26 cellular contexts compared by ENCODE assay signal in genomic region chr14:34171431-34171830, GRCh38.
DNase-seq lines count a peak whose midpoint lies in the region; ATAC-seq, FAIRE-seq and TF ChIP-seq lines count a peak whose summit lies in the region.
"Had no signal": no experiment of that assay in that cellular context is flagged by ENCODE, and none has a peak within 500 bp of the region (broad histone marks: within the 10 kb centered on the region; RNA-seq: fewer than 3 reads in every experiment).

No MANE protein-coding gene starts in this region.

- H3K4me1 ChIP-seq in GM23338 (ENCODE audit: insufficient read depth): no peaks in the 10 kb centered on the region
- H3K4me1 ChIP-seq: A549, BE2C had no signal

- H3K36me3 Mint-ChIP-seq in GM23338 (ENCODE audit: low read depth): no peaks in the 10 kb centered on the region
- no peaks in the 10 kb centered on the region for H3K36me3 Mint-ChIP-seq in nephron progenitor cell (ENCODE audit: low read depth)
- no peaks in the 10 kb centered on the region for H3K36me3 Mint-ChIP-seq in activated T-cell treated with anti-CD3 and anti-CD28 coated beads, Interleukin-2, amount 50 U/mL, for 4 hours (ENCODE audit: insufficient read depth)
- H3K36me3 Mint-ChIP-seq: CD14-positive monocyte; CD8-positive, alpha-beta memory T cell had no signal

- peak overlapping the region; percentile 89; the same call in 1 of the 2 replicates for H2AFZ ChIP-seq in GM23338

- H3K27me3 ChIP-seq in GM23338 (ENCODE audit: insufficient read depth): no peaks in the 10 kb centered on the region
- H3K27me3 ChIP-seq in bronchial epithelial cell (ENCODE audit: control insufficient read depth, insufficient read depth, low read length): no peaks in the 10 kb centered on the region

- peak; percentile 81 for FAIRE-seq in bronchial epithelial cell (lab: Jason Lieb, UNC)
- FAIRE-seq: A549, D721Med, GM12878 had no signal

- no peak overlapping the region for H3K27ac ChIP-seq in GM23338 (ENCODE audit: low read depth)
- H3K27ac ChIP-seq: A549; BLaER1 treated with 17β-estradiol and CSF1 and Interleukin-3, amounts not matched to agents 10 nM and 100 nM had no signal

- no peaks in the 10 kb centered on the region for H3K27me3 Mint-ChIP-seq in GM23338 (ENCODE audit: insufficient read depth, low read depth, poor library complexity)
- H3K27me3 Mint-ChIP-seq in nephron progenitor cell (ENCODE audit: low read depth, poor library complexity): peaks cover 6% of the 10 kb centered on the region
- H3K27me3 Mint-ChIP-seq in activated T-cell treated with anti-CD3 and anti-CD28 coated beads, Interleukin-2, amount 50 U/mL, for 4 hours (ENCODE audit: low read depth): no peaks in the 10 kb centered on the region
- H3K27me3 Mint-ChIP-seq: CD4-positive, alpha-beta T cell had no signal

- no peaks in the 10 kb centered on the region for H4K20me1 ChIP-seq in GM23338 (replicated peaks; ENCODE audit: insufficient read depth)

- TF ChIP-seq CTCF in GM23338 (conservative IDR thresholded peaks at IDR 0.05; ENCODE audit: low read depth in 2 of 2) (no peak), bronchial epithelial cell (IDR thresholded peaks at IDR 0.05; ENCODE audit: insufficient read depth, low read length, severe bottlenecking) (no peak), nephron progenitor cell (IDR thresholded peaks at IDR 0.05) (no peak)

- ATAC-seq in GM23338: no peak
- no peak for ATAC-seq in activated T-cell treated with anti-CD3 and anti-CD28 coated beads, Interleukin-2, amount 50 U/mL, for 4 hours
- no peak for ATAC-seq in HG03108 (IDR thresholded peaks at IDR 0.05; ENCODE audit: unreplicated experiment)
- ATAC-seq in HG03442 (IDR thresholded peaks at IDR 0.05; ENCODE audit: unreplicated experiment): no peak
- ATAC-seq: A549, GM12878 had no signal

- H3K4me1 Mint-ChIP-seq in GM23338 (no peaks in the 10 kb centered on the region), nephron progenitor cell (peaks cover 72% of the 10 kb centered on the region)
- no peaks in the 10 kb centered on the region for H3K4me1 Mint-ChIP-seq in activated T-cell treated with anti-CD3 and anti-CD28 coated beads, Interleukin-2, amount 50 U/mL, for 4 hours (ENCODE audit: low read depth)
- H3K4me1 Mint-ChIP-seq: CD8-positive, alpha-beta memory T cell had no signal

- H3F3A ChIP-seq in GM23338 (replicated peaks; ENCODE audit: low read depth): no peaks in the 10 kb centered on the region

- H3K4me3 ChIP-seq in GM23338 (no peak overlapping the region), bronchial epithelial cell (ENCODE audit: low read depth, low read length) (no peak overlapping the region)
- H3K4me3 ChIP-seq: A549; BLaER1 treated with 17β-estradiol and CSF1 and Interleukin-3, amounts not matched to agents 10 nM and 100 nM; GM12878 had no signal

- H3K4me2 ChIP-seq in GM23338: no peak overlapping the region
- H3K4me2 ChIP-seq: A549; BLaER1 treated with 17β-estradiol and CSF1 and Interleukin-3, amounts not matched to agents 10 nM and 100 nM had no signal

- H3K4me3 Mint-ChIP-seq in GM23338 (no peak overlapping the region), nephron progenitor cell (peak overlapping the region; percentile 50)
- no peak overlapping the region for H3K4me3 Mint-ChIP-seq in activated T-cell treated with anti-CD3 and anti-CD28 coated beads, Interleukin-2, amount 50 U/mL, for 4 hours
- H3K4me3 Mint-ChIP-seq: CD14-positive monocyte; CD4-positive, alpha-beta T cell; CD8-positive, alpha-beta memory T cell had no signal

- H3K79me2 ChIP-seq in GM23338 (replicated peaks; ENCODE audit: insufficient read depth): no peaks in the 10 kb centered on the region

- H3K9me3 Mint-ChIP-seq in GM23338: no peaks in the 10 kb centered on the region
- no peaks in the 10 kb centered on the region for H3K9me3 Mint-ChIP-seq in nephron progenitor cell
- no peaks in the 10 kb centered on the region for H3K9me3 Mint-ChIP-seq in activated T-cell treated with anti-CD3 and anti-CD28 coated beads, Interleukin-2, amount 50 U/mL, for 4 hours
- H3K9me3 Mint-ChIP-seq: CD4-positive, alpha-beta T cell; CD8-positive, alpha-beta memory T cell had no signal

- H3K9me2 ChIP-seq in GM23338 (ENCODE audit: insufficient read depth): no peaks in the 10 kb centered on the region

- DNase-seq in GM23338 (ENCODE audit: low spot score): no peak
- DNase-seq in SK-MEL-5 (ENCODE audit: low read depth, low spot score): peak; percentile 93
- no peak for DNase-seq in bronchial epithelial cell (ENCODE audit: low read depth)
- DNase-seq in nephron progenitor cell: no peak
- DNase-seq in activated T-cell treated with anti-CD3 and anti-CD28 coated beads, Interleukin-2, amount 50 U/mL, for 4 hours: no peak
- no peak for DNase-seq in NCI-H526 treated with DMSO at 0.1 percent for 48 hours (lab: John Stamatoyannopoulos, UW)
- DNase-seq: 8988T; ACHN; AML-193; BE2C; CD4-positive, alpha-beta T cell; CD8-positive, alpha-beta memory T cell; DMS 273 treated with DMSO at 0.1 percent for 48 hours; DMS79; EL; GDM1; GOT3; H7; HCEC 1CT had no signal

- H3K36me3 ChIP-seq in GM23338 (ENCODE audit: insufficient read depth) (no peaks in the 10 kb centered on the region), bronchial epithelial cell (ENCODE audit: control insufficient read depth, insufficient read depth, low read length) (no peaks in the 10 kb centered on the region)
- H3K36me3 ChIP-seq: BE2C; BLaER1 treated with 17β-estradiol and CSF1 and Interleukin-3, amounts not matched to agents 10 nM and 100 nM had no signal

- in situ Hi-C loops in SK-MEL-5 (cut with HindIII; ENCODE audit: low pct_unique_long_range_greater_than_20kb, low sequenced_read_pairs): no loop called here

- H3K27ac Mint-ChIP-seq in GM23338: no peak overlapping the region
- H3K27ac Mint-ChIP-seq in nephron progenitor cell: peak overlapping the region; percentile 77
- H3K27ac Mint-ChIP-seq: CD14-positive monocyte; CD4-positive, alpha-beta T cell; CD8-positive, alpha-beta memory T cell had no signal

TF ChIP-seq in GM23338, 12 proteins besides CTCF, POLR2A, EP300 and RAD21 (continues in another document):
- TF ChIP-seq JUNB (IDR thresholded peaks at IDR 0.05; ENCODE audit: unreplicated experiment) (no peak), CREB1 (CRISPR knock-in tag; IDR thresholded peaks at IDR 0.05; ENCODE audit: low read depth) (no peak), ZNF114 (CRISPR knock-in tag; IDR thresholded peaks at IDR 0.05) (no peak), NANOG (IDR thresholded peaks at IDR 0.05; ENCODE audit: borderline replicate concordance) (no peak), STAT1 (IDR thresholded peaks at IDR 0.05; ENCODE audit: unreplicated experiment) (no peak)
- TF ChIP-seq, protein P1, sequence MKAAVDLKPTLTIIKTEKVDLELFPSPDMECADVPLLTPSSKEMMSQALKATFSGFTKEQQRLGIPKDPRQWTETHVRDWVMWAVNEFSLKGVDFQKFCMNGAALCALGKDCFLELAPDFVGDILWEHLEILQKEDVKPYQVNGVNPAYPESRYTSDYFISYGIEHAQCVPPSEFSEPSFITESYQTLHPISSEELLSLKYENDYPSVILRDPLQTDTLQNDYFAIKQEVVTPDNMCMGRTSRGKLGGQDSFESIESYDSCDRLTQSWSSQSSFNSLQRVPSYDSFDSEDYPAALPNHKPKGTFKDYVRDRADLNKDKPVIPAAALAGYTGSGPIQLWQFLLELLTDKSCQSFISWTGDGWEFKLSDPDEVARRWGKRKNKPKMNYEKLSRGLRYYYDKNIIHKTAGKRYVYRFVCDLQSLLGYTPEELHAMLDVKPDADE (IDR thresholded peaks at IDR 0.05): no peak
